Comparison of ENCODE assay signal across 13 cellular contexts in genomic region chr1:94727846-94728715, GRCh38.
DNase-seq lines count a peak whose midpoint lies in the region; ATAC-seq and TF ChIP-seq lines count a peak whose summit lies in the region.
"Had no signal": no experiment of that assay in that cellular context is flagged by ENCODE, and none has a peak within 500 bp of the region (broad histone marks: within the 10 kb centered on the region; RNA-seq: fewer than 3 reads in every experiment).

No MANE protein-coding gene starts in this region.

- no peaks in the 10 kb centered on the region for H3K36me3 ChIP-seq in breast epithelium

- BruUV-seq in MCF 10A (replicated peaks; lab: Mats Ljungman, UMichigan): no TSS peak

- TF ChIP-seq POLR2A in breast epithelium (IDR thresholded peaks at IDR 0.05): no peak

- H3K27ac ChIP-seq in breast epithelium: peak overlapping the region in 1 of 2 donors; percentile 56

- intact Hi-C loops in MCF 10A (cut with micrococcal nuclease): loop anchor here (5.0 kb wide), 1 partner anchor 81 kb away; no protein-coding TSS in a partner anchor
- intact Hi-C loops in breast epithelium (cut with DNase I; ENCODE audit: low total_unique reads): no loop called here

- TF ChIP-seq CTCF in MCF 10A (IDR thresholded peaks at IDR 0.05; ENCODE audit: unreplicated experiment) (no peak), breast epithelium (IDR thresholded peaks at IDR 0.05) (no peak)

- POLR2A ChIA-PET in MCF 10A (lab: Yijun Ruan, JAX): interaction anchor here (0.7 to 2.9 kb wide), 8 partner anchors 8 to 201 kb away, joined by 3 to 13 read pairs (median 4); no protein-coding TSS in a partner anchor
- POLR2A ChIA-PET in HEK293T (lab: Yijun Ruan, JAX): no interaction called here

- H3K36me3 Mint-ChIP-seq in MCF 10A (ENCODE audit: insufficient read depth, unreplicated experiment): no peaks in the 10 kb centered on the region
- H3K36me3 Mint-ChIP-seq: naive thymus-derived CD4-positive, alpha-beta T cell had no signal

- no peaks in the 10 kb centered on the region for H3K9me3 ChIP-seq in breast epithelium

- no peak overlapping the region for H3K4me3 ChIP-seq in breast epithelium

- no peaks in the 10 kb centered on the region for H3K4me1 ChIP-seq in breast epithelium

- no peak overlapping the region for H3K27ac Mint-ChIP-seq in MCF 10A (ENCODE audit: low read depth, unreplicated experiment)
- H3K27ac Mint-ChIP-seq: naive thymus-derived CD4-positive, alpha-beta T cell had no signal

- H3K4me1 Mint-ChIP-seq in MCF 10A (ENCODE audit: insufficient read depth, unreplicated experiment): peaks cover 39% of the 10 kb centered on the region
- H3K4me1 Mint-ChIP-seq: naive thymus-derived CD4-positive, alpha-beta T cell had no signal

- no peaks in the 10 kb centered on the region for H3K9me3 Mint-ChIP-seq in MCF 10A (ENCODE audit: unreplicated experiment)

- ATAC-seq in GM21526 (IDR thresholded peaks at IDR 0.05; ENCODE audit: low FRiP score, unreplicated experiment) (no peak), HG02981 (IDR thresholded peaks at IDR 0.05; ENCODE audit: unreplicated experiment) (no peak)
- ATAC-seq: naive thymus-derived CD4-positive, alpha-beta T cell had no signal

- CTCF ChIA-PET in MCF 10A (lab: Yijun Ruan, JAX) (interaction anchor here (0.6 to 1.4 kb wide), 3 partner anchors 14 to 128 kb away, joined by 3 read pairs; no protein-coding TSS in a partner anchor), HEK293T (lab: Yijun Ruan, JAX) (no interaction called here)

- no peaks in the 10 kb centered on the region for H3K27me3 ChIP-seq in breast epithelium

- H3K27me3 Mint-ChIP-seq in MCF 10A (ENCODE audit: insufficient read depth, unreplicated experiment): no peaks in the 10 kb centered on the region

- DNase-seq in MCF 10A (ENCODE audit: unreplicated experiment) (peak; percentile 85), breast epithelium (ENCODE audit: low spot score in 2 of 2) (no peak), amniotic stem cell (lab: John Stamatoyannopoulos, UW) (peak; percentile 77), iris pigment epithelial cell (ENCODE audit: low read depth) (peak; percentile 96), HEK293T (ENCODE audit: extremely low spot score) (no peak), NCI-H1105 treated with DMSO at 0.1 percent for 48 hours (lab: John Stamatoyannopoulos, UW) (no peak)
- DNase-seq: 8988T; activated naive CD4-positive, alpha-beta T cell treated with anti-CD3 and anti-CD28 coated beads, Interleukin-2, amount 50 U/mL, for 16 hours; head of caudate nucleus; naive thymus-derived CD4-positive, alpha-beta T cell; NCI-H526 treated with DMSO at 0.1 percent for 48 hours had no signal

- no peak overlapping the region for H3K4me3 Mint-ChIP-seq in MCF 10A (ENCODE audit: unreplicated experiment)
- H3K4me3 Mint-ChIP-seq: naive thymus-derived CD4-positive, alpha-beta T cell had no signal

TF ChIP-seq in HEK293T, 16 proteins besides CTCF, POLR2A, EP300 and RAD21:
- TF ChIP-seq FOXK2 (IDR thresholded peaks at IDR 0.05) (no peak), SP1 (IDR thresholded peaks at IDR 0.05) (no peak), ZNF384 (IDR thresholded peaks at IDR 0.05) (no peak), FOXM1 (IDR thresholded peaks at IDR 0.05; ENCODE audit: borderline replicate concordance) (no peak), ELF4 (IDR thresholded peaks at IDR 0.05) (no peak), TARDBP (IDR thresholded peaks at IDR 0.05) (no peak), BHLHE40 (IDR thresholded peaks at IDR 0.05; ENCODE audit: borderline replicate concordance) (no peak)

Comparison
In these comparisons a context has a peak if more than half of its experiments do, and no peak if none do; other contexts are left out.
1. DNase-seq: peak in MCF 10A (single experiment), amniotic stem cell (single experiment) and iris pigment epithelial cell (single experiment); none in breast epithelium (0 of 2), HEK293T (single experiment) and NCI-H1105 treated with DMSO at 0.1 percent for 48 hours (single experiment).